Comparison of ENCODE assay signal across 8 cellular contexts in the genomic region with DNA sequence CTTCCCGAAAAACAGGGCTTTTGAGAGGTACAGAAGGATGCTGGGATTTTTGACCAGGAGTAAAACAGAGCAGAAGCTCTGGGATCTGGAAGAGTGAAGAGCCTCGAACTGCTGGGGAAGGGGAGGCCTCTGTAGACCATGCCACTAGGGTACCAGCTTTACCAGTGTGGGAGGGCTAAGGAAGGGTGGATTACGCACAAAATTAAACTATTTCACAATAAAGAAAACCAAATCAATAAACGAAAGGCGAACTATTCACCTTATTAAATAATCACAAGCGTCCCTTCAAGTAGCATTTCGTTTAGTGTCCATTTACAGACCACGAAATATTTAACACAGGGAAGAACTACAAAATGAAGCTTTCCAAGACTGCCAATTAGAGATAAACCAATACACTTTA. TPM values are rescaled to one million over a fixed set of nuclear protein-coding genes. Genes with fewer than 3 reads are reported as not detected.
DNase-seq lines count a peak whose midpoint lies in the region; ATAC-seq and TF ChIP-seq lines count a peak whose summit lies in the region.

No MANE protein-coding gene starts in this region.

- H3K4me1 ChIP-seq in heart left ventricle (peaks cover 0 to 18% (median 13%) of the 10 kb centered on the region in 12 donors), mesenchymal stem cell (ENCODE audit: control insufficient read depth, insufficient read depth, low read depth, low read length) (peaks cover 6% of the 10 kb centered on the region), urinary bladder (ENCODE audit: insufficient read depth) (no peaks in the 10 kb centered on the region)

- H3K36me3 ChIP-seq in heart left ventricle = peaks cover 0 to 39% (median 26%) of the 10 kb centered on the region in 9 donors
- peaks cover 7 to 41% of the 10 kb centered on the region in 2 experiments for H3K36me3 ChIP-seq in mesenchymal stem cell (ENCODE audit: control insufficient read depth in 1 of 2, insufficient read depth in 2 of 2, low read depth in 1 of 2, low read length in 2 of 2)
- H3K36me3 ChIP-seq in urinary bladder (ENCODE audit: insufficient read depth) = no peaks in the 10 kb centered on the region

- no peak overlapping the region for H4K8ac ChIP-seq in mesenchymal stem cell (ENCODE audit: low read length)

- H3K23ac ChIP-seq in mesenchymal stem cell (ENCODE audit: low read length in 2 of 2) = no peak overlapping the region

- peaks cover 8% of the 10 kb centered on the region for H3K36me3 Mint-ChIP-seq in brain

- no peak overlapping the region for H2BK5ac ChIP-seq in mesenchymal stem cell (ENCODE audit: low read depth, low read length, poor library complexity, severe bottlenecking)

- H3K9me3 ChIP-seq in heart left ventricle (no peaks in the 10 kb centered on the region), mesenchymal stem cell (ENCODE audit: control insufficient read depth, low read length) (no peaks in the 10 kb centered on the region)

- peaks cover 14% of the 10 kb centered on the region for H3K27me3 Mint-ChIP-seq in brain

- no peak overlapping the region for H2BK120ac ChIP-seq in mesenchymal stem cell (ENCODE audit: low read depth, low read length)

- H3K27me3 ChIP-seq in heart left ventricle (no peaks in the 10 kb centered on the region), mesenchymal stem cell (ENCODE audit: control insufficient read depth in 1 of 2, insufficient read depth in 1 of 2, low read length in 2 of 2) (no peaks in the 10 kb centered on the region)

- no peak overlapping the region for H2BK12ac ChIP-seq in mesenchymal stem cell (ENCODE audit: low read length in 2 of 2)

- H3K14ac ChIP-seq in mesenchymal stem cell (ENCODE audit: low read length in 2 of 2) = no peak overlapping the region

- TF ChIP-seq CTCF in heart left ventricle (IDR thresholded peaks at IDR 0.05) = no peak
- TF ChIP-seq CTCF in brain (conservative IDR thresholded peaks at IDR 0.05) = no peak

- H3K4me2 ChIP-seq in mesenchymal stem cell (ENCODE audit: low read length, poor library complexity, severe bottlenecking) = peak overlapping the region; percentile 85

- H3K79me1 ChIP-seq in mesenchymal stem cell (replicated peaks; ENCODE audit: low read length, poor library complexity, severe bottlenecking) = peaks cover 22% of the 10 kb centered on the region

- no peaks in the 10 kb centered on the region for H3K9me3 Mint-ChIP-seq in brain

- H2AFZ ChIP-seq in mesenchymal stem cell (ENCODE audit: low read depth, low read length) = no peak overlapping the region

- no peak for TF ChIP-seq POLR2A in heart left ventricle (IDR thresholded peaks at IDR 0.05)

- H3K27ac Mint-ChIP-seq in brain = peak overlapping the region; percentile 97 to 99 (median 99)

- H3K18ac ChIP-seq in mesenchymal stem cell (ENCODE audit: low read depth in 1 of 2, low read length in 2 of 2) = no peak overlapping the region

- WGBS in heart left ventricle, 4 donors = 27 to 33% (median 30%) methylated on average over 8 of the region's 8 CpGs
- 52% methylated on average over 8 of the region's 8 CpGs for WGBS in mesenchymal stem cell
- WGBS in urinary bladder = 18% methylated on average over 8 of the region's 8 CpGs

- peak overlapping the region; percentile 96 for H3K9ac ChIP-seq in mesenchymal stem cell (ENCODE audit: low read length)

- H4K91ac ChIP-seq in mesenchymal stem cell (ENCODE audit: low read length) = no peak overlapping the region

- peaks cover 29% of the 10 kb centered on the region for H3K4me1 Mint-ChIP-seq in brain

- ATAC-seq in heart left ventricle (no peak), left ventricle myocardium superior (no peak), HG03571 (IDR thresholded peaks at IDR 0.05; ENCODE audit: unreplicated experiment) (no peak), GM21825 (IDR thresholded peaks at IDR 0.05; ENCODE audit: unreplicated experiment) (no peak)

- H3K4me3 Mint-ChIP-seq in brain = peak overlapping the region; percentile 87 to 94 (median 94)

- H3K27ac ChIP-seq in heart left ventricle (peak overlapping the region; percentile 89 to 99 (median 95)), mesenchymal stem cell (ENCODE audit: low read length, poor library complexity, severe bottlenecking) (peak overlapping the region; percentile 98), urinary bladder (ENCODE audit: low read depth) (no peak overlapping the region)

- peak overlapping the region in 1 of 2 experiments; percentile 69 for H3K4ac ChIP-seq in mesenchymal stem cell (ENCODE audit: low read depth in 1 of 2, low read length in 2 of 2)

- H3K4me3 ChIP-seq in heart left ventricle (peak overlapping the region; percentile 47 to 99 (median 86)), mesenchymal stem cell (ENCODE audit: insufficient read depth in 1 of 2, low read depth in 1 of 2, low read length in 2 of 2) (peak overlapping the region in 1 of 2 experiments; percentile 92), urinary bladder (ENCODE audit: low read depth, low read length) (peak overlapping the region; percentile 64)

- peak overlapping the region; percentile 36 for H2AK5ac ChIP-seq in mesenchymal stem cell (ENCODE audit: low read length, severe bottlenecking)

- no peak overlapping the region for H2BK15ac ChIP-seq in mesenchymal stem cell (ENCODE audit: low read depth, poor library complexity, severe bottlenecking)

- intact Hi-C loops in heart left ventricle (cut with DNase I) = loop anchor here in 2 of 10 donors (1.0 to 2.0 kb wide), 3 partner anchors 21 to 37 kb away; no protein-coding TSS in a partner anchor
- intact Hi-C loops in left ventricle myocardium superior (cut with micrococcal nuclease) = no loop called here

- DNase-seq in heart left ventricle (no peak), left ventricle myocardium superior (no peak), mesenchymal stem cell (no peak), ureter (ENCODE audit: low spot score) (no peak)

RNA-seq across cellular contexts. Expression of gene CZIB, which starts 0.7 kb away (rescaled TPM):
- total RNA-seq in heart left ventricle = 10 to 100 TPM; 39.4 to 52.1 (median 46.1) TPM
- polyA plus RNA-seq in heart left ventricle = 10 to 100 TPM; 45.2 to 85.0 TPM
- total RNA-seq in left ventricle myocardium superior = 56.4 TPM
- 79.1 TPM for polyA plus RNA-seq in brain (ENCODE audit: insufficient read depth, low read depth, low replicate concordance)
- polyA plus RNA-seq in mesenchymal stem cell (2013, experiment 1 of 2) = 48.5 TPM
- 51.0 TPM for polyA plus RNA-seq in mesenchymal stem cell (2013, experiment 2 of 2)
- total RNA-seq in urinary bladder = 66.0 TPM
- 115 TPM for polyA plus RNA-seq in urinary bladder
- total RNA-seq in ureter = 58.2 TPM

RNA-seq across cellular contexts. Expression of gene MAGOH, which starts 18.6 kb away (rescaled TPM):
- total RNA-seq in heart left ventricle = 10 to 100 TPM; 18.8 to 42.4 (median 21.6) TPM
- 10 to 100 TPM; 63.4 to 74.2 TPM for polyA plus RNA-seq in heart left ventricle
- total RNA-seq in left ventricle myocardium superior = 25.0 TPM
- 54.8 TPM for polyA plus RNA-seq in brain (ENCODE audit: insufficient read depth, low read depth, low replicate concordance)
- polyA plus RNA-seq in mesenchymal stem cell (2013, experiment 1 of 2) = 53.3 TPM
- 54.6 TPM for polyA plus RNA-seq in mesenchymal stem cell (2013, experiment 2 of 2)
- total RNA-seq in urinary bladder = 39.3 TPM
- 73.2 TPM for polyA plus RNA-seq in urinary bladder
- total RNA-seq in ureter = 36.0 TPM

RNA-seq across cellular contexts. Expression of gene CPT2, which starts 23.1 kb away (rescaled TPM):
- total RNA-seq in heart left ventricle (10 to 100 TPM; 24.2 to 62.3 (median 35.8) TPM), left ventricle myocardium superior (31.0 TPM), urinary bladder (10.9 TPM), ureter (28.6 TPM)
- polyA plus RNA-seq in heart left ventricle (10 to 100 TPM; 14.7 to 19.6 TPM), brain (ENCODE audit: insufficient read depth, low read depth, low replicate concordance) (21.5 TPM), urinary bladder (16.9 TPM)
- polyA plus RNA-seq in mesenchymal stem cell (2013, experiment 1 of 2) = 14.1 TPM
- polyA plus RNA-seq in mesenchymal stem cell (2013, experiment 2 of 2) = 13.6 TPM
